In the genomic region with DNA sequence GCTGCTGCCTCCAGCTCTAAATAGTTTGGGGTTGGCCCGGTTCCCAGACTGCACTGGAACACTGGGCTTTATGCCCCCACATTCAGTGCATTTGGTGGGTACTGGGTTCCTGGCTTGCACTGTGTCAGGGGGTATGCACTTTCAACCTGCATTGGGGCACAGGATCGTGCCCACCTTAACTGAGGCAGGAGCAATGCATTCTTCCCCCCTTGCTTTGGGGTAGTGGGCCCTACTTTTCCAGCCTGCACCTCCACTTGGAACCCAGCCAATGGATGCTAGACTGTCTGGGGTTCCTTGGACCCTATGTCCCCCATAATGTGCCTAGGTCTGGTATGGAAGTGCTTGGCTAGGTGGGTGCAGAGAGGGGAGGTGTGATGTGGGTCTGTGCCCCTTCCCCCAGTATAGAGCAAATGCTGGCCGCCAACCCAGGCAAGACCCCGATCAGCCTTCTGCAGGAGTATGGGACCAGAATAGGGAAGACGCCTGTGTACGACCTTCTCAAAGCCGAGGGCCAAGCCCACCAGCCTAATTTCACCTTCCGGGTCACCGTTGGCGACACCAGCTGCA, we compare ENCODE assay signal across 8 cellular contexts. TPM values are rescaled to one million over a fixed set of nuclear protein-coding genes. Genes with fewer than 3 reads are reported as not detected.
DNase-seq lines count a peak whose midpoint lies in the region; ATAC-seq and TF ChIP-seq lines count a peak whose summit lies in the region.

No MANE protein-coding gene starts in this region.

- peak overlapping the region; percentile 97 to 99 (median 99) for H3K27ac Mint-ChIP-seq in CD14-positive monocyte
- peak overlapping the region; percentile 99 for H3K27ac Mint-ChIP-seq in neural crest cell (ENCODE audit: unreplicated experiment)

- no peak for DNase-seq in CD14-positive monocyte (ENCODE audit: low spot score)
- peak; percentile 44 for DNase-seq in NB4 (ENCODE audit: low read depth)
- DNase-seq in neural crest cell (ENCODE audit: low read depth, low spot score): no peak
- no peak for DNase-seq in hepatic stellate cell (ENCODE audit: low spot score)

- peak overlapping the region; percentile 95 to 98 for H3K9ac ChIP-seq in duodenal mucosa (ENCODE audit: low read depth in 1 of 2, low read length in 2 of 2)

- H3K27me3 ChIP-seq in duodenal mucosa (ENCODE audit: control insufficient read depth in 1 of 2, insufficient read depth in 2 of 2, low read length in 2 of 2): peaks cover 0 to 5% of the 10 kb centered on the region in 2 donors

- H3K4me1 ChIP-seq in duodenal mucosa (ENCODE audit: control insufficient read depth in 1 of 2, insufficient read depth in 2 of 2, low read length in 2 of 2): peaks cover 26 to 30% of the 10 kb centered on the region in 2 donors

- ATAC-seq in GM18498 (IDR thresholded peaks at IDR 0.05; ENCODE audit: unreplicated experiment): no peak
- no peak for ATAC-seq in GM19324 (IDR thresholded peaks at IDR 0.05; ENCODE audit: low FRiP score, unreplicated experiment)
- no peak for ATAC-seq in GM18520 (IDR thresholded peaks at IDR 0.05; ENCODE audit: unreplicated experiment)

- peaks cover 40% of the 10 kb centered on the region for H3K4me1 Mint-ChIP-seq in CD14-positive monocyte
- peaks cover 41% of the 10 kb centered on the region for H3K4me1 Mint-ChIP-seq in neural crest cell

- TF ChIP-seq CTCF in CD14-positive monocyte (IDR thresholded peaks at IDR 0.05) (no peak), NB4 (IDR thresholded peaks at IDR 0.05; ENCODE audit: low read depth, low read length) (no peak), neural crest cell (conservative IDR thresholded peaks at IDR 0.05) (no peak)

- no peak for TF ChIP-seq POLR2A in NB4 (IDR thresholded peaks at IDR 0.05; ENCODE audit: extremely low read depth, insufficient read length)

- H3K36me3 Mint-ChIP-seq in CD14-positive monocyte (peaks cover 25 to 35% of the 10 kb centered on the region in 2 donors), neural crest cell (ENCODE audit: low read depth) (no peaks in the 10 kb centered on the region)

- H3K4me3 Mint-ChIP-seq in CD14-positive monocyte (peak overlapping the region; percentile 88 to 92), neural crest cell (peak overlapping the region; percentile 98)

- peak overlapping the region; percentile 98 for H3K27ac ChIP-seq in duodenal mucosa (ENCODE audit: low read depth, low read length)

- H3K4me3 ChIP-seq in NB4 (ENCODE audit: low read depth, low read length): peak overlapping the region; percentile 96
- peak overlapping the region; percentile 90 to 91 for H3K4me3 ChIP-seq in duodenal mucosa (ENCODE audit: low read depth in 1 of 2, low read length in 2 of 2)

- H3K27me3 Mint-ChIP-seq in CD14-positive monocyte (ENCODE audit: low read depth in 3 of 3): peaks cover 0 to 6% (median 0%) of the 10 kb centered on the region in 3 donors
- H3K27me3 Mint-ChIP-seq in neural crest cell (ENCODE audit: low read depth): peaks cover 2% of the 10 kb centered on the region

- no peaks in the 10 kb centered on the region for H3K9me3 ChIP-seq in duodenal mucosa (ENCODE audit: control insufficient read depth in 1 of 2, low read length in 2 of 2)

- intact Hi-C loops in CD14-positive monocyte (cut with micrococcal nuclease): loop anchor here (1.0 to 10.0 kb wide), 4 partner anchors 49 to 287 kb away; a partner anchor contains a TSS

- H3K36me3 ChIP-seq in duodenal mucosa (ENCODE audit: control insufficient read depth in 1 of 2, insufficient read depth in 2 of 2, low read length in 2 of 2): peaks cover 15 to 30% of the 10 kb centered on the region in 2 donors

- no peaks in the 10 kb centered on the region for H3K9me3 Mint-ChIP-seq in CD14-positive monocyte
- H3K9me3 Mint-ChIP-seq in neural crest cell: no peaks in the 10 kb centered on the region

RNA-seq across cellular contexts. Expression of a gene that starts 0.6 kb away (rescaled TPM):
- polyA plus RNA-seq in CD14-positive monocyte: 10 to 100 TPM; 16.6 to 24.4 TPM
- 66.6 and 73.1 TPM in 2 replicates for total RNA-seq in neural crest cell

RNA-seq across cellular contexts. Expression of a gene that starts 2.4 kb away (rescaled TPM):
- 1 to 10 TPM; 1.7 to 2.0 TPM for polyA plus RNA-seq in CD14-positive monocyte
- 32.9 and 33.0 TPM in 2 replicates for total RNA-seq in neural crest cell

RNA-seq across cellular contexts. Expression of a gene that starts 5.6 kb away (rescaled TPM):
- polyA plus RNA-seq in CD14-positive monocyte: not detected
- 0.73 TPM in 1 of 2 replicates, not detected in the other for total RNA-seq in neural crest cell

RNA-seq across cellular contexts. Expression of a gene that starts 49.8 kb away (rescaled TPM):
- 10 to 100 TPM; 79.6 to 81.9 TPM for polyA plus RNA-seq in CD14-positive monocyte
- total RNA-seq in neural crest cell: 1,351 and 1,375 TPM in 2 replicates
